8 cellular contexts compared by ENCODE assay signal in the genomic region with DNA sequence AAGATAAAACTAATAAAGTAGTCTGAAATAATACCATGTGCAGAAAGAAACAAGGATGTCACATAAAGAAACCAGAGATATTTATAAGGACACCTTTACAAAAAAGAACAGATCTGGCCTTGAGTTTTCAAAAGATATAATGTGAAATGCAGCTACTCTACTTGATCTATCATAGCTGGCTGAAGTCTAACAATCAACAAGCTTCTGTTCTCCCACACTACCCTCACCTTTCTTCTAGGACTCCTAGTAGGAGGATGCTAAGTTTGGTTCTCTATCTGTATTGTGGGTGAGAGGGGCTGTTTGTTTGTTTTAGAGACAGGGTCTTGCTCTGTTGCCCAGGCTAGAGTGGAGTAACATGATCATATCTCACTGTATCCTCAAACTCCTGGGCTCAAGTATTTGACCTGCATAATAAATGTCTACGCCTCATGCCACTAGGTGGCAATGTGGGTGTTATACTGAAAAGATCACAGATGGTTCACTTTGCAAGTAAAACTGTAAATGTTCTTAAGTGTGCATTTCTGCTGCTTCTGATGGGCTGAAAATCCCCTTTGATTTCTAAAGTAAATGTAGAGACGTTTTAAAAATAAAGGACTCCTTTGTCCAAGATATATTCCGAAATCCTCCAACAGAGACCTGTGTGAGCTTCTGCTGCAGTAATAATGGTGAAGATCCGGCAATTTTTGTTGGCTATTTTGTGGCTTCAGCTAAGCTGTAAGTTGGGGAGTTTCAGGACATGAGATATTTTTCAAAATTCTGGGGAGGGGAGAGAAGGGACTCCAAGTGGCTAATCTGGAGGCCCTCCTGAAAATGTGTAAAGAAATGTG.
DNase-seq lines count a peak whose midpoint lies in the region; ATAC-seq and TF ChIP-seq lines count a peak whose summit lies in the region.

No MANE protein-coding gene starts in this region.

- TF ChIP-seq EP300 in SK-N-SH (IDR thresholded peaks at IDR 0.05; ENCODE audit: borderline replicate concordance in 1 of 2, low read depth in 1 of 2, low read length in 1 of 2), result no peak

- H3K79me2 ChIP-seq in KMS-11 (ENCODE audit: insufficient read depth, low read depth) (no peaks in the 10 kb centered on the region), SK-N-SH (ENCODE audit: insufficient read depth) (no peaks in the 10 kb centered on the region)

- peaks cover 5% of the 10 kb centered on the region for H3K4me1 ChIP-seq in KMS-11 (ENCODE audit: low read depth, poor library complexity, severe bottlenecking)
- no peaks in the 10 kb centered on the region for H3K4me1 ChIP-seq in SK-N-SH (ENCODE audit: control insufficient read depth in 1 of 2, insufficient read depth in 2 of 2, low read depth in 1 of 2, low read length in 1 of 2)
- H3K4me1 ChIP-seq in lung (ENCODE audit: control insufficient read depth in 2 of 2, insufficient read depth in 2 of 2, low read length in 2 of 2), result peaks cover 0 to 1% of the 10 kb centered on the region in 2 donors

- DNase-seq in stimulated activated CD8-positive, alpha-beta memory T cell treated with anti-CD3 and anti-CD28 coated beads, Interleukin-12 subunit alpha, Interleukin-12 subunit beta, amount 100 ng/mL, for 1 hour (ENCODE audit: low read depth), result peak; percentile 2
- no peak for DNase-seq in stimulated activated CD8-positive, alpha-beta memory T cell treated with anti-CD3 and anti-CD28 coated beads, Interleukin-4, amount 100 ng/mL, for 48 hours
- DNase-seq in SK-N-SH (peak; percentile 30), dorsolateral prefrontal cortex (peak in 7 of 10 donors; percentile 14 to 88 (median 57)), lung (ENCODE audit: low spot score) (peak; percentile 61), KG1 (lab: John Stamatoyannopoulos, UW) (no peak)
- DNase-seq in stimulated activated naive CD4-positive, alpha-beta T cell treated with Interleukin-2 at 50 U/mL for 16 hours (lab: John Stamatoyannopoulos, UW), result no peak

- H2AFZ ChIP-seq in KMS-11 (ENCODE audit: low read depth) (no peak overlapping the region), SK-N-SH (ENCODE audit: low read depth) (no peak overlapping the region)

- H3K4me3 ChIP-seq in KMS-11 (IDR thresholded peaks at IDR 0.05; ENCODE audit: insufficient read depth, low read depth, low read length) (no peak overlapping the region), SK-N-SH (ENCODE audit: low read depth in 2 of 2, low read length in 1 of 2) (peak overlapping the region in 1 of 2 experiments; percentile 23; a peak in 1 of 4 replicates), dorsolateral prefrontal cortex (peak overlapping the region in 1 of 59 donors; percentile 3), lung (no peak overlapping the region)

- no peaks in the 10 kb centered on the region for H3K9me3 ChIP-seq in SK-N-SH
- H3K9me3 ChIP-seq in lung (ENCODE audit: control insufficient read depth in 2 of 2, insufficient read depth in 1 of 2, low read length in 1 of 2), result no peaks in the 10 kb centered on the region

- intact Hi-C loops in dorsolateral prefrontal cortex (cut with DNase I), result loop anchor here (5.0 to 10.0 kb wide), 3 partner anchors 53 to 155 kb away; no protein-coding TSS in a partner anchor

- H4K20me1 ChIP-seq in KMS-11 (ENCODE audit: insufficient read depth), result no peaks in the 10 kb centered on the region
- H4K20me1 ChIP-seq in SK-N-SH (ENCODE audit: insufficient read depth), result no peaks in the 10 kb centered on the region

- no peak overlapping the region for H3K4me2 ChIP-seq in KMS-11
- H3K4me2 ChIP-seq in SK-N-SH, result no peak overlapping the region

- H3K27ac ChIP-seq in KMS-11, result no peak overlapping the region
- H3K27ac ChIP-seq in SK-N-SH (ENCODE audit: low read depth in 2 of 2, low read length in 1 of 2), result no peak overlapping the region
- peak overlapping the region in 4 of 59 donors; percentile 0 to 31 (median 16) for H3K27ac ChIP-seq in dorsolateral prefrontal cortex
- no peak overlapping the region for H3K27ac ChIP-seq in lung (ENCODE audit: low read depth in 1 of 2, low read length in 1 of 2)

- H3K27me3 ChIP-seq in KMS-11 (ENCODE audit: insufficient read depth, low read depth), result no peaks in the 10 kb centered on the region
- H3K27me3 ChIP-seq in SK-N-SH (ENCODE audit: insufficient read depth), result peaks cover 12% of the 10 kb centered on the region; the same call in 1 of the 2 replicates
- H3K27me3 ChIP-seq in dorsolateral prefrontal cortex, result peaks cover 0 to 6% (median 0%) of the 10 kb centered on the region in 45 donors
- no peaks in the 10 kb centered on the region for H3K27me3 ChIP-seq in lung (ENCODE audit: control insufficient read depth, insufficient read depth)

- 5% methylated on average over 4 of the region's 4 CpGs for WGBS in SK-N-SH (ENCODE audit: low lambda C conversion rate)
- WGBS in lung, 2 donors, result 32 to 38% methylated on average over 4 of the region's 4 CpGs

- H3F3A ChIP-seq in SK-N-SH (replicated peaks; ENCODE audit: insufficient read depth), result no peaks in the 10 kb centered on the region

- POLR2A ChIA-PET in SK-N-SH (lab: Yijun Ruan, JAX), result no interaction called here

- CTCF ChIA-PET in SK-N-SH (lab: Yijun Ruan, JAX), result interaction anchor here (0.6 to 2.9 kb wide), 20 partner anchors 9 to 780 kb away, joined by 3 to 24 read pairs (median 4); no protein-coding TSS in a partner anchor

- no peaks in the 10 kb centered on the region for H3K9me2 ChIP-seq in SK-N-SH

- no peaks in the 10 kb centered on the region for H3K36me3 ChIP-seq in KMS-11 (ENCODE audit: insufficient read depth)
- no peaks in the 10 kb centered on the region for H3K36me3 ChIP-seq in SK-N-SH (replicated peaks in 1 of 2; ENCODE audit: control insufficient read depth in 1 of 2, insufficient read depth in 2 of 2, low read length in 1 of 2)
- no peaks in the 10 kb centered on the region for H3K36me3 ChIP-seq in lung (ENCODE audit: control insufficient read depth in 2 of 2, insufficient read depth in 2 of 2, low read length in 2 of 2)

- no peak overlapping the region for H3K9ac ChIP-seq in KMS-11
- H3K9ac ChIP-seq in SK-N-SH, result no peak overlapping the region

- TF ChIP-seq RAD21 in SK-N-SH (IDR thresholded peaks at IDR 0.05; ENCODE audit: low read length), result peak; percentile 38

- TF ChIP-seq CTCF in KMS-11 (conservative IDR thresholded peaks at IDR 0.05; ENCODE audit: low read depth, low read length), result peak; percentile 61
- peak; percentile 76 for TF ChIP-seq CTCF in SK-N-SH (IDR thresholded peaks at IDR 0.05)
- TF ChIP-seq CTCF in dorsolateral prefrontal cortex (IDR thresholded peaks at IDR 0.05 in 54 of 56, conservative IDR thresholded peaks at IDR 0.05 in 2 of 56; ENCODE audit: low read depth in 1 of 56, partially characterized antibody in 56 of 56), result peak; percentile 52 to 87 (median 78)
- TF ChIP-seq CTCF in lung (IDR thresholded peaks at IDR 0.05; ENCODE audit: control extremely low read depth, extremely low read depth), result peak; percentile 40

- peak; percentile 53 for ATAC-seq in lung (ENCODE audit: insufficient read depth, low FRiP score)

TF ChIP-seq in SK-N-SH, 30 proteins besides CTCF, POLR2A, EP300 and RAD21:
- TF ChIP-seq YY1 (IDR thresholded peaks at IDR 0.05; ENCODE audit: low read depth) (no peak), TEAD4 (IDR thresholded peaks at IDR 0.05; ENCODE audit: borderline replicate concordance, insufficient read depth) (no peak), GABPA (IDR thresholded peaks at IDR 0.05; ENCODE audit: low read depth) (no peak)
- TF ChIP-seq, protein P1, sequence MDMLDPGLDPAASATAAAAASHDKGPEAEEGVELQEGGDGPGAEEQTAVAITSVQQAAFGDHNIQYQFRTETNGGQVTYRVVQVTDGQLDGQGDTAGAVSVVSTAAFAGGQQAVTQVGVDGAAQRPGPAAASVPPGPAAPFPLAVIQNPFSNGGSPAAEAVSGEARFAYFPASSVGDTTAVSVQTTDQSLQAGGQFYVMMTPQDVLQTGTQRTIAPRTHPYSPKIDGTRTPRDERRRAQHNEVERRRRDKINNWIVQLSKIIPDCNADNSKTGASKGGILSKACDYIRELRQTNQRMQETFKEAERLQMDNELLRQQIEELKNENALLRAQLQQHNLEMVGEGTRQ (IDR thresholded peaks at IDR 0.05; ENCODE audit: borderline replicate concordance, low read depth, low read length), result no peak

Comparison
In these comparisons a context has a peak if more than half of its experiments do, and no peak if none do; other contexts are left out.
1. DNase-seq: peak in stimulated activated CD8-positive, alpha-beta memory T cell treated with anti-CD3 and anti-CD28 coated beads, Interleukin-12 subunit alpha, Interleukin-12 subunit beta, amount 100 ng/mL, for 1 hour (single experiment), SK-N-SH (single experiment), dorsolateral prefrontal cortex (7 of 10) and lung (single experiment); none in stimulated activated CD8-positive, alpha-beta memory T cell treated with anti-CD3 and anti-CD28 coated beads, Interleukin-4, amount 100 ng/mL, for 48 hours (single experiment), stimulated activated naive CD4-positive, alpha-beta T cell treated with Interleukin-2 at 50 U/mL for 16 hours (single experiment) and KG1 (single experiment).
2. Peak in every context shown above with its lines, with median percentiles within 50 percentile points of each other: CTCF ChIP-seq.